14 cellular contexts compared by ENCODE assay signal in the genomic region with DNA sequence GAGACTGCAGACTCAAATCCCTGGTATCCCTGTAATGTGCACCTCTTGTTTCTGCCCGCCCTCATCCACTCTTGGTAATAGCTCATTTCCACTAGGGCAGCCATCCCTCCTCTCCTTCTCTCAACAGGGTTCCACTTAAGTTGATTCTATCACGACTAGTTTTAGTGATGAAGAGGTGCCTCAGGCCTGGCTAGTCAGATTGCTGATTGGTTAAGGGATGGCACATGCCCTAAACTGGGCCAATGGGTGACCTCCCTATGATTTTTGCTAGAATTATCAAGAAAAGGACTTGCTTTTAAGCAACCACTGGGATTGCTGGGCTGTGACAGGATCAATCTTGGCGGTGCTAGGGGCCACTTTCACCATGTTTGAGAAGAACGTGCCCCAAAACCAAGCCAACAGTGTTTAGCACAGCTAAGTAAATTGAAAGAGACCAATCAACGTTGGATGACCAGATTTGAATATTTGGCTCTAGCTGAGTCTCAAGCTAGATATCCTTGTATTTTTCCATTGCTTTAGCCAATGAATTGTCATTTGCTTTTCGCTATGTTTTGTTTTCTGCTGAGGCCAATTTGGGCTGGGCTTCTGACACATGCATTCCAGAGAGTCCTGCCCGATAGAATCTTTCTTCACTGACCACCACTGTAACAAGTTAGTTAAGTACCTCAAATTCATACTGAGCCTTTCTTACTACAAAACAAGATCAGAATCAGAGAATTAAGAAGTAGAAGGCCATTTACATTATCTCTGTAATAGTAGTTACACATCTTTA.
DNase-seq lines count a peak whose midpoint lies in the region; ATAC-seq and TF ChIP-seq lines count a peak whose summit lies in the region.
"Had no signal": no experiment of that assay in that cellular context is flagged by ENCODE, and none has a peak within 500 bp of the region (broad histone marks: within the 10 kb centered on the region; RNA-seq: fewer than 3 reads in every experiment).

No MANE protein-coding gene starts in this region.

- H3K4me1 ChIP-seq in mesodermal cell (ENCODE audit: control insufficient read depth, insufficient read depth, low read length, poor library complexity, severe bottlenecking) (peaks cover 50% of the 10 kb centered on the region), testis (peaks cover 12% of the 10 kb centered on the region)

- no peaks in the 10 kb centered on the region for H3K27me3 ChIP-seq in MG63
- no peaks in the 10 kb centered on the region for H3K27me3 ChIP-seq in testis
- H3K27me3 ChIP-seq: thyroid gland had no signal

- 75 to 77% methylated on average over 5 to 7 of the region's 7 CpGs for WGBS in mesodermal cell (ENCODE audit: insufficient coverage in 2 of 2), 2 experiments
- WGBS in testis, 2 donors: 64 to 68% methylated on average over 7 of the region's 7 CpGs

- H3K9me3 ChIP-seq in MG63 (no peaks in the 10 kb centered on the region), mesodermal cell (ENCODE audit: control insufficient read depth, low read length) (no peaks in the 10 kb centered on the region), testis (no peaks in the 10 kb centered on the region)
- H3K9me3 ChIP-seq: thyroid gland had no signal

- no peak for TF ChIP-seq POLR2A in testis (IDR thresholded peaks at IDR 0.05)

- peak; percentile 42 for DNase-seq in AG09309 (ENCODE audit: low read depth)
- DNase-seq in MG63: peak; percentile 34
- DNase-seq in epithelial cell of esophagus (ENCODE audit: low read depth): peak; percentile 4
- no peak for DNase-seq in testis
- no peak for DNase-seq in islet precursor cell
- no peak for DNase-seq in NCI-H748 (lab: John Stamatoyannopoulos, UW; ENCODE audit: unreplicated experiment)
- DNase-seq: activated naive CD4-positive, alpha-beta T cell treated with anti-CD3 and anti-CD28 coated beads, Interleukin-2, amount 10 ng/mL, durations not matched to agents 7 days and 5 days; DND-41; Kasumi-1; left colon; NCI-H2081; thyroid gland had no signal

- intact Hi-C loops in testis (cut with DNase I; ENCODE audit: low total_unique reads): no loop called here

- H3K27ac ChIP-seq in mesodermal cell (ENCODE audit: low read depth, low read length, severe bottlenecking): peak overlapping the region; percentile 68
- H3K27ac ChIP-seq in testis: no peak overlapping the region
- H3K27ac ChIP-seq: thyroid gland had no signal

- H3K4me3 ChIP-seq in AG09309 (ENCODE audit: control insufficient read depth, low read depth, low read length) (no peak overlapping the region), MG63 (no peak overlapping the region), epithelial cell of esophagus (ENCODE audit: low read length) (no peak overlapping the region), mesodermal cell (ENCODE audit: extremely low read depth, insufficient read depth, low read length, poor library complexity, severe bottlenecking) (no peak overlapping the region), testis (no peak overlapping the region)
- H3K4me3 ChIP-seq: thyroid gland had no signal

- TF ChIP-seq CTCF in AG09309 (IDR thresholded peaks at IDR 0.05; ENCODE audit: control insufficient read depth, insufficient read depth, low read depth, low read length, missing control alignments) (no peak), epithelial cell of esophagus (IDR thresholded peaks at IDR 0.05; ENCODE audit: insufficient read depth, low read depth, low read length, missing control alignments) (no peak), testis (IDR thresholded peaks at IDR 0.05) (no peak)

- ATAC-seq in HG02840 (IDR thresholded peaks at IDR 0.05; ENCODE audit: low FRiP score, unreplicated experiment): no peak
- ATAC-seq: left colon had no signal

- H3K36me3 ChIP-seq in MG63: no peaks in the 10 kb centered on the region
- no peaks in the 10 kb centered on the region for H3K36me3 ChIP-seq in mesodermal cell (ENCODE audit: control insufficient read depth, insufficient read depth, low read length)
- H3K36me3 ChIP-seq in testis (ENCODE audit: low read depth, missing control alignments): no peaks in the 10 kb centered on the region
- H3K36me3 ChIP-seq: thyroid gland had no signal

Comparison
In these comparisons a context has a peak if more than half of its experiments do, and no peak if none do; other contexts are left out.
1. DNase-seq: peak in AG09309 (single experiment), MG63 (single experiment) and epithelial cell of esophagus (single experiment); none in testis (single experiment), islet precursor cell (single experiment) and NCI-H748 (single experiment).